Comparison of ENCODE assay signal across 1 cellular context in genomic region chr4:5968246-5968645, GRCh38.
TF ChIP-seq lines count a peak whose summit lies in the region.

No MANE protein-coding gene starts in this region.

TF ChIP-seq in H1, 55 proteins besides CTCF, POLR2A, EP300 and RAD21:
- TF ChIP-seq GABPA (IDR thresholded peaks at IDR 0.05; ENCODE audit: borderline replicate concordance, insufficient read depth, low read length) (no peak), YY1 (IDR thresholded peaks at IDR 0.05; ENCODE audit: low read depth, low read length) (no peak), E2F6 (IDR thresholded peaks at IDR 0.05) (no peak), ZNF274 (IDR thresholded peaks at IDR 0.05; ENCODE audit: borderline replicate concordance, extremely low read depth, low read length) (no peak), TCF12 (IDR thresholded peaks at IDR 0.05; ENCODE audit: low read depth, low read length) (no peak), CHD7 (IDR thresholded peaks at IDR 0.05; ENCODE audit: insufficient replicate concordance, low read length) (no peak), RFX5 (IDR thresholded peaks at IDR 0.05; ENCODE audit: borderline replicate concordance, low read depth, low read length) (no peak), PHF8 (conservative IDR thresholded peaks at IDR 0.05; ENCODE audit: low read depth, low read length) (no peak), RBBP5 (IDR thresholded peaks at IDR 0.05; ENCODE audit: borderline replicate concordance, low read depth, low read length) (no peak), POU5F1 (IDR thresholded peaks at IDR 0.05; ENCODE audit: low read depth, low read length) (no peak)
- TF ChIP-seq, protein P1, sequence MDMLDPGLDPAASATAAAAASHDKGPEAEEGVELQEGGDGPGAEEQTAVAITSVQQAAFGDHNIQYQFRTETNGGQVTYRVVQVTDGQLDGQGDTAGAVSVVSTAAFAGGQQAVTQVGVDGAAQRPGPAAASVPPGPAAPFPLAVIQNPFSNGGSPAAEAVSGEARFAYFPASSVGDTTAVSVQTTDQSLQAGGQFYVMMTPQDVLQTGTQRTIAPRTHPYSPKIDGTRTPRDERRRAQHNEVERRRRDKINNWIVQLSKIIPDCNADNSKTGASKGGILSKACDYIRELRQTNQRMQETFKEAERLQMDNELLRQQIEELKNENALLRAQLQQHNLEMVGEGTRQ (IDR thresholded peaks at IDR 0.05; ENCODE audit: low read length), result no peak
